13 cellular contexts compared by ENCODE assay signal in the genomic region with DNA sequence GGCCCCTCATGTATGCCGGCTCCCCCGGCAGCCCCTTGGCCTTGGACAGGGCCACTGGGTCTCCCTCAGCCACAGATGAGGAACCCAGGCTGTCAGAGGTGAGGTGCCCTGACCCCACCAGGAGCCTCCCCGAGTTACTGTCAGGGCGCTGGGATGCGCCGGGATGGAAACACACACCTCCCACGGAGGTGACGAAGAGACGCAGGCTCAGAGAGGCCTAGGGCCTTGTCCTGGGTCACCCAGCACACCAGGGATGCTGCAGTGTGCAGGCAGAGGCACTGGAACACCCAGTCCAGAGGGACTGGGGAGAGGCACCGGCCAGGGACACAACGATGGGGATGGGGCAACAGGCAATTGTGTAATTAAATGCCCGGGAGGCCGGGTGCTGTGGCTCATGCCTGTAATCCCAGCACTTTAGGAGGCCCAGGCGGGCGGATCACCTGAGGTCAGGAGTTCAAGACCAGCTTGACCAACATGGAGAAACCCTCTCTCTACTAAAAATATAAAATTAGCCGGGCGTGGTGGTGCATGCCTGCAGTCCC.
DNase-seq lines count a peak whose midpoint lies in the region; ATAC-seq and TF ChIP-seq lines count a peak whose summit lies in the region.
"Had no signal": no experiment of that assay in that cellular context is flagged by ENCODE, and none has a peak within 500 bp of the region (broad histone marks: within the 10 kb centered on the region; RNA-seq: fewer than 3 reads in every experiment).

No MANE protein-coding gene starts in this region.

- peak; percentile 15 for DNase-seq in SKM-1 treated with dmso at 0.1 percent for 144 hours (lab: John Stamatoyannopoulos, UW; ENCODE audit: unreplicated experiment)
- DNase-seq in SKM-1 (lab: John Stamatoyannopoulos, UW; ENCODE audit: unreplicated experiment): no peak
- DNase-seq in WERI-Rb-1: peak; percentile 60
- no peak for DNase-seq in stimulated activated CD4-positive, alpha-beta T cell treated with anti-CD3 and anti-CD28 coated beads, Interleukin-2, amount 100 ng/mL, for 48 hours
- DNase-seq: GOT3, HFFc6, MM.1S, NCI-H187 treated with DMSO at 0.1 percent for 48 hours had no signal

- H3K9me3 ChIP-seq in BLaER1 treated with 17β-estradiol and CSF1 and Interleukin-3, amounts not matched to agents 10 nM and 100 nM (replicated peaks in 1 of 11): no peaks in the 10 kb centered on the region; a peak in 1 of 22 replicates
- H3K9me3 ChIP-seq in WERI-Rb-1 (ENCODE audit: severe bottlenecking) (no peaks in the 10 kb centered on the region), neural cell (ENCODE audit: low read length) (no peaks in the 10 kb centered on the region)

- H3K27ac ChIP-seq in BLaER1 treated with 17β-estradiol and CSF1 and Interleukin-3, amounts not matched to agents 10 nM and 100 nM: peak overlapping the region in 4 of 11 experiments; percentile 15 to 77 (median 48); a peak in 6 of 22 replicates
- H3K27ac ChIP-seq in WERI-Rb-1 (peak overlapping the region; percentile 92), neural cell (ENCODE audit: low read length) (peak overlapping the region; percentile 92)
- H3K27ac ChIP-seq: KMS-11 had no signal

- no peaks in the 10 kb centered on the region for H3K9me2 ChIP-seq in neural cell (ENCODE audit: insufficient read depth, low read length)

- H4K20me1 ChIP-seq in BLaER1 treated with 17β-estradiol and CSF1 and Interleukin-3, amounts not matched to agents 10 nM and 100 nM: no peaks in the 10 kb centered on the region; a peak in 3 of 22 replicates
- H4K20me1 ChIP-seq in neural cell (ENCODE audit: insufficient read depth): no peaks in the 10 kb centered on the region

- no peak overlapping the region for H3K4me3 ChIP-seq in BLaER1 treated with 17β-estradiol and CSF1 and Interleukin-3, amounts not matched to agents 10 nM and 100 nM
- H3K4me3 ChIP-seq in WERI-Rb-1 (ENCODE audit: low read depth, low read length) (no peak overlapping the region), neural cell (ENCODE audit: low read length) (peak overlapping the region; percentile 47)

- TF ChIP-seq CTCF in WERI-Rb-1 (IDR thresholded peaks at IDR 0.05; ENCODE audit: low read depth, low read length) (no peak), neural cell (IDR thresholded peaks at IDR 0.05; ENCODE audit: poor library complexity, severe bottlenecking) (no peak)

- H3F3A ChIP-seq in neural cell (ENCODE audit: insufficient read depth, low read length, poor library complexity, severe bottlenecking): no peaks in the 10 kb centered on the region

- ATAC-seq in GM19452 (IDR thresholded peaks at IDR 0.05; ENCODE audit: unreplicated experiment): no peak
- no peak for ATAC-seq in GM21528 (IDR thresholded peaks at IDR 0.05; ENCODE audit: low FRiP score, unreplicated experiment)

- H3K4me2 ChIP-seq in BLaER1 treated with 17β-estradiol and CSF1 and Interleukin-3, amounts not matched to agents 10 nM and 100 nM: peak overlapping the region in 9 of 11 experiments; percentile 78 to 91 (median 87); a peak in 19 of 22 replicates
- H3K4me2 ChIP-seq in neural cell (ENCODE audit: low read length): no peak overlapping the region
- H3K4me2 ChIP-seq: KMS-11 had no signal

- H3K9ac ChIP-seq in BLaER1 treated with 17β-estradiol and CSF1 and Interleukin-3, amounts not matched to agents 10 nM and 100 nM: peak overlapping the region in 3 of 11 experiments; percentile 27 to 66 (median 65); a peak in 2 of 22 replicates
- H3K9ac ChIP-seq in neural cell (ENCODE audit: low read length): peak overlapping the region; percentile 66
- H3K9ac ChIP-seq: KMS-11 had no signal

- no peaks in the 10 kb centered on the region for H3K36me3 ChIP-seq in BLaER1 treated with 17β-estradiol and CSF1 and Interleukin-3, amounts not matched to agents 10 nM and 100 nM
- H3K36me3 ChIP-seq in WERI-Rb-1 (no peaks in the 10 kb centered on the region), neural cell (ENCODE audit: insufficient read depth, low read length) (no peaks in the 10 kb centered on the region)

- H2AFZ ChIP-seq in neural cell (ENCODE audit: low read depth, low read length): no peak overlapping the region

- TF ChIP-seq EP300 in neural cell (conservative IDR thresholded peaks at IDR 0.05; ENCODE audit: poor library complexity, severe bottlenecking): no peak

- no peak for TF ChIP-seq RAD21 in neural cell (conservative IDR thresholded peaks at IDR 0.05)

- peaks cover 15 to 24% (median 20%) of the 10 kb centered on the region in 10 experiments for H3K4me1 ChIP-seq in BLaER1 treated with 17β-estradiol and CSF1 and Interleukin-3, amounts not matched to agents 10 nM and 100 nM

- no peaks in the 10 kb centered on the region for H3K79me2 ChIP-seq in neural cell (replicated peaks; ENCODE audit: insufficient read depth, low read length)

- peaks cover 0 to 12% (median 0%) of the 10 kb centered on the region in 11 experiments; a peak in 3 of 22 replicates for H3K27me3 ChIP-seq in BLaER1 treated with 17β-estradiol and CSF1 and Interleukin-3, amounts not matched to agents 10 nM and 100 nM
- H3K27me3 ChIP-seq in WERI-Rb-1 (ENCODE audit: insufficient read depth, low read depth, severe bottlenecking) (no peaks in the 10 kb centered on the region), neural cell (ENCODE audit: insufficient read depth, low read depth, low read length) (no peaks in the 10 kb centered on the region)

TF ChIP-seq in neural cell, 6 proteins besides CTCF, POLR2A, EP300 and RAD21:
- TF ChIP-seq POLR2AphosphoS5 (IDR thresholded peaks at IDR 0.05): no peak
- TF ChIP-seq EZH2 (IDR thresholded peaks at IDR 0.05; ENCODE audit: borderline replicate concordance, insufficient read depth, low read length, poor library complexity, severe bottlenecking): no peak
- no peak for TF ChIP-seq TAF1 (IDR thresholded peaks at IDR 0.05; ENCODE audit: low read depth)
- no peak for TF ChIP-seq SMC3 (conservative IDR thresholded peaks at IDR 0.05; ENCODE audit: poor library complexity)
- TF ChIP-seq MXI1 (conservative IDR thresholded peaks at IDR 0.05; ENCODE audit: poor library complexity, severe bottlenecking): no peak
- TF ChIP-seq, protein P1, sequence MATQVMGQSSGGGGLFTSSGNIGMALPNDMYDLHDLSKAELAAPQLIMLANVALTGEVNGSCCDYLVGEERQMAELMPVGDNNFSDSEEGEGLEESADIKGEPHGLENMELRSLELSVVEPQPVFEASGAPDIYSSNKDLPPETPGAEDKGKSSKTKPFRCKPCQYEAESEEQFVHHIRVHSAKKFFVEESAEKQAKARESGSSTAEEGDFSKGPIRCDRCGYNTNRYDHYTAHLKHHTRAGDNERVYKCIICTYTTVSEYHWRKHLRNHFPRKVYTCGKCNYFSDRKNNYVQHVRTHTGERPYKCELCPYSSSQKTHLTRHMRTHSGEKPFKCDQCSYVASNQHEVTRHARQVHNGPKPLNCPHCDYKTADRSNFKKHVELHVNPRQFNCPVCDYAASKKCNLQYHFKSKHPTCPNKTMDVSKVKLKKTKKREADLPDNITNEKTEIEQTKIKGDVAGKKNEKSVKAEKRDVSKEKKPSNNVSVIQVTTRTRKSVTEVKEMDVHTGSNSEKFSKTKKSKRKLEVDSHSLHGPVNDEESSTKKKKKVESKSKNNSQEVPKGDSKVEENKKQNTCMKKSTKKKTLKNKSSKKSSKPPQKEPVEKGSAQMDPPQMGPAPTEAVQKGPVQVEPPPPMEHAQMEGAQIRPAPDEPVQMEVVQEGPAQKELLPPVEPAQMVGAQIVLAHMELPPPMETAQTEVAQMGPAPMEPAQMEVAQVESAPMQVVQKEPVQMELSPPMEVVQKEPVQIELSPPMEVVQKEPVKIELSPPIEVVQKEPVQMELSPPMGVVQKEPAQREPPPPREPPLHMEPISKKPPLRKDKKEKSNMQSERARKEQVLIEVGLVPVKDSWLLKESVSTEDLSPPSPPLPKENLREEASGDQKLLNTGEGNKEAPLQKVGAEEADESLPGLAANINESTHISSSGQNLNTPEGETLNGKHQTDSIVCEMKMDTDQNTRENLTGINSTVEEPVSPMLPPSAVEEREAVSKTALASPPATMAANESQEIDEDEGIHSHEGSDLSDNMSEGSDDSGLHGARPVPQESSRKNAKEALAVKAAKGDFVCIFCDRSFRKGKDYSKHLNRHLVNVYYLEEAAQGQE (IDR thresholded peaks at IDR 0.05; ENCODE audit: borderline replicate concordance): no peak

Comparison
In these comparisons a context has a peak if more than half of its experiments do, and no peak if none do; other contexts are left out.
1. DNase-seq: peak in SKM-1 treated with dmso at 0.1 percent for 144 hours (single experiment) and WERI-Rb-1 (single experiment); none in SKM-1 (single experiment) and stimulated activated CD4-positive, alpha-beta T cell treated with anti-CD3 and anti-CD28 coated beads, Interleukin-2, amount 100 ng/mL, for 48 hours (0 of 2).